ENCODE assay signal across 8 cellular contexts in genomic region chr4:108171541-108172230, GRCh38. TPM values are rescaled to one million over a fixed set of nuclear protein-coding genes. Genes with fewer than 3 reads are reported as not detected.
DNase-seq lines count a peak whose midpoint lies in the region; ATAC-seq and TF ChIP-seq lines count a peak whose summit lies in the region.

No MANE protein-coding gene starts in this region.

- no peaks in the 10 kb centered on the region for H3K9me3 ChIP-seq in cardiac muscle cell (ENCODE audit: low read depth)
- H3K9me3 ChIP-seq in right atrium auricular region: no peaks in the 10 kb centered on the region
- no peaks in the 10 kb centered on the region for H3K9me3 ChIP-seq in naive thymus-derived CD4-positive, alpha-beta T cell (ENCODE audit: control insufficient read depth in 2 of 3, low read length in 3 of 3)
- H3K9me3 ChIP-seq in upper lobe of right lung: no peaks in the 10 kb centered on the region
- no peaks in the 10 kb centered on the region for H3K9me3 ChIP-seq in tibial artery

- peaks cover 17% of the 10 kb centered on the region for H3K4me1 ChIP-seq in cardiac muscle cell (ENCODE audit: low read depth)
- H3K4me1 ChIP-seq in right atrium auricular region: peaks cover 0 to 47% of the 10 kb centered on the region in 2 donors
- H3K4me1 ChIP-seq in naive thymus-derived CD4-positive, alpha-beta T cell (ENCODE audit: control insufficient read depth in 2 of 2, insufficient read depth in 2 of 2, low read length in 2 of 2): peaks cover 3 to 33% of the 10 kb centered on the region in 2 donors
- H3K4me1 ChIP-seq in upper lobe of right lung: peaks cover 13% of the 10 kb centered on the region
- H3K4me1 ChIP-seq in tibial artery: peaks cover 0 to 46% (median 36%) of the 10 kb centered on the region in 4 donors

- peak overlapping the region; percentile 87 to 92 for H3K27ac Mint-ChIP-seq in activated naive CD4-positive, alpha-beta T cell treated with anti-CD3 and anti-CD28 coated beads, Interleukin-2, amount 50 U/mL, for 72 hours
- peak overlapping the region; percentile 76 to 99 (median 96) for H3K27ac Mint-ChIP-seq in naive thymus-derived CD4-positive, alpha-beta T cell

- peaks cover 0 to 30% (median 0%) of the 10 kb centered on the region in 5 donors for H3K27me3 Mint-ChIP-seq in naive thymus-derived CD4-positive, alpha-beta T cell

- intact Hi-C loops in naive thymus-derived CD4-positive, alpha-beta T cell (cut with micrococcal nuclease): loop anchor here (1.0 to 5.0 kb wide), 14 partner anchors 9 to 1391 kb away; partner anchors contain the start of genes CYP2U1 (in 1 of the 2), HADH (in 1 of the 2), MCUB (in 1 of the 2) and OSTC (in 1 of the 2)
- intact Hi-C loops in upper lobe of right lung (cut with DNase I): no loop called here
- intact Hi-C loops in tibial artery (cut with DNase I; ENCODE audit: low total_unique reads): no loop called here

- H3K27me3 ChIP-seq in cardiac muscle cell: peaks cover 30% of the 10 kb centered on the region
- peaks cover 28 to 51% of the 10 kb centered on the region in 2 donors for H3K27me3 ChIP-seq in right atrium auricular region
- no peaks in the 10 kb centered on the region for H3K27me3 ChIP-seq in naive thymus-derived CD4-positive, alpha-beta T cell (ENCODE audit: control insufficient read depth in 2 of 2, insufficient read depth in 2 of 2, low read length in 2 of 2)
- peaks cover 52% of the 10 kb centered on the region for H3K27me3 ChIP-seq in upper lobe of right lung
- H3K27me3 ChIP-seq in tibial artery: peaks cover 0 to 85% of the 10 kb centered on the region in 2 donors

- H3K9me3 Mint-ChIP-seq in activated naive CD4-positive, alpha-beta T cell treated with anti-CD3 and anti-CD28 coated beads, Interleukin-2, amount 50 U/mL, for 72 hours: no peaks in the 10 kb centered on the region
- H3K9me3 Mint-ChIP-seq in naive thymus-derived CD4-positive, alpha-beta T cell: peaks cover 0 to 6% (median 0%) of the 10 kb centered on the region in 11 donors

- ATAC-seq in activated naive CD4-positive, alpha-beta T cell treated with anti-CD3 and anti-CD28 coated beads, Interleukin-2, amount 50 U/mL, for 72 hours: peak; percentile 12 to 21
- ATAC-seq in naive thymus-derived CD4-positive, alpha-beta T cell: peak; percentile 56
- ATAC-seq in upper lobe of right lung: no peak

- H3K36me3 ChIP-seq in cardiac muscle cell (no peaks in the 10 kb centered on the region), right atrium auricular region (no peaks in the 10 kb centered on the region), upper lobe of right lung (no peaks in the 10 kb centered on the region), tibial artery (no peaks in the 10 kb centered on the region)
- peaks cover 0 to 37% (median 0%) of the 10 kb centered on the region in 3 experiments for H3K36me3 ChIP-seq in naive thymus-derived CD4-positive, alpha-beta T cell (ENCODE audit: control insufficient read depth in 2 of 3, insufficient read depth in 3 of 3, low read length in 3 of 3)

- peak overlapping the region; percentile 89 to 100 (median 98) for H3K4me3 Mint-ChIP-seq in naive thymus-derived CD4-positive, alpha-beta T cell

- H3K4me1 Mint-ChIP-seq in naive thymus-derived CD4-positive, alpha-beta T cell: peaks cover 25 to 59% (median 52%) of the 10 kb centered on the region in 7 donors

- CTCF ChIA-PET in naive thymus-derived CD4-positive, alpha-beta T cell (lab: Charles Lee): interaction anchor here (0.7 to 4.7 kb wide), 8 partner anchors 8 to 340 kb away, joined by 3 to 24 read pairs (median 5); no protein-coding TSS in a partner anchor

- DNase-seq in cardiac muscle cell (ENCODE audit: low read depth in 1 of 2, low spot score in 1 of 2) (no peak), right atrium auricular region (ENCODE audit: low spot score) (no peak), upper lobe of right lung (no peak), GM19238 (ENCODE audit: insufficient read length, low spot score) (no peak), NCI-H1436 treated with DMSO at 0.1 percent for 48 hours (lab: John Stamatoyannopoulos, UW) (no peak), tibial artery (no peak)
- DNase-seq in activated naive CD4-positive, alpha-beta T cell treated with anti-CD3 and anti-CD28 coated beads, Interleukin-2, amount 50 U/mL, for 72 hours (ENCODE audit: low spot score in 2 of 2): peak; percentile 52 to 73
- peak; percentile 33 to 89 (median 86) for DNase-seq in naive thymus-derived CD4-positive, alpha-beta T cell

- H3K36me3 Mint-ChIP-seq in activated naive CD4-positive, alpha-beta T cell treated with anti-CD3 and anti-CD28 coated beads, Interleukin-2, amount 50 U/mL, for 72 hours: peaks cover 34 to 38% of the 10 kb centered on the region in 2 donors
- H3K36me3 Mint-ChIP-seq in naive thymus-derived CD4-positive, alpha-beta T cell: peaks cover 8 to 14% (median 9%) of the 10 kb centered on the region in 5 donors

- H3K4me3 ChIP-seq in cardiac muscle cell (peak overlapping the region; percentile 22), right atrium auricular region (peak overlapping the region in 1 of 2 donors; percentile 55), upper lobe of right lung (peak overlapping the region; percentile 68), tibial artery (peak overlapping the region in 1 of 2 donors; percentile 67)
- H3K4me3 ChIP-seq in naive thymus-derived CD4-positive, alpha-beta T cell (ENCODE audit: low read length): peak overlapping the region; percentile 86

- TF ChIP-seq CTCF in cardiac muscle cell (IDR thresholded peaks at IDR 0.05; ENCODE audit: low read depth, low read length) (no peak), right atrium auricular region (IDR thresholded peaks at IDR 0.05) (no peak), upper lobe of right lung (IDR thresholded peaks at IDR 0.05) (no peak), tibial artery (IDR thresholded peaks at IDR 0.05) (no peak)

- H3K27ac ChIP-seq in cardiac muscle cell (no peak overlapping the region), right atrium auricular region (no peak overlapping the region), upper lobe of right lung (no peak overlapping the region), tibial artery (no peak overlapping the region)
- peak overlapping the region; percentile 93 for H3K27ac ChIP-seq in naive thymus-derived CD4-positive, alpha-beta T cell (ENCODE audit: low read depth, low read length)

- POLR2A ChIA-PET in naive thymus-derived CD4-positive, alpha-beta T cell (lab: Charles Lee): interaction anchor here (0.7 to 11.5 kb wide), 27 partner anchors 9 to 478 kb away, joined by 3 to 191 read pairs (median 4); partner anchors contain the start of gene OSTC

RNA-seq across cellular contexts. Expression of gene LEF1, which starts 3.0 kb away (rescaled TPM):
- 67.2 and 70.3 TPM in 2 replicates for total RNA-seq in cardiac muscle cell
- 45.8 and 69.1 TPM in 2 replicates for polyA plus RNA-seq in cardiac muscle cell
- total RNA-seq in right atrium auricular region: 1 to 10 TPM in 1 of 2 donors, not detected in 1; 3.4 TPM
- total RNA-seq in activated naive CD4-positive, alpha-beta T cell treated with anti-CD3 and anti-CD28 coated beads, Interleukin-2, amount 50 U/mL, for 72 hours: 100 to 1,000 TPM; 205 to 291 TPM
- 100 to 1,000 TPM; 270 to 830 (median 674) TPM for total RNA-seq in naive thymus-derived CD4-positive, alpha-beta T cell
- polyA plus RNA-seq in naive thymus-derived CD4-positive, alpha-beta T cell: 100 to 1,000 TPM; 637 to 928 TPM
- 9.1 TPM for total RNA-seq in upper lobe of right lung

Comparison
In these comparisons a context has a peak if more than half of its experiments do, and no peak if none do; other contexts are left out.
1. DNase-seq: peak in activated naive CD4-positive, alpha-beta T cell treated with anti-CD3 and anti-CD28 coated beads, Interleukin-2, amount 50 U/mL, for 72 hours (2 of 2) and naive thymus-derived CD4-positive, alpha-beta T cell (9 of 9); none in cardiac muscle cell (0 of 2), right atrium auricular region (single experiment), upper lobe of right lung (single experiment), GM19238 (single experiment), NCI-H1436 treated with DMSO at 0.1 percent for 48 hours (single experiment) and tibial artery (0 of 2).
2. intact Hi-C loops: an anchor here in naive thymus-derived CD4-positive, alpha-beta T cell (1.0 to 5.0 kb wide); none called in upper lobe of right lung and tibial artery.